Comparison of ENCODE assay signal across 1 cellular context in genomic region chrX:151609222-151609621, GRCh38.
A peak's percentile ranks its signal among the peaks of the same experiment; 100 is the strongest.
TF ChIP-seq lines count a peak whose summit lies in the region.

No MANE protein-coding gene starts in this region.

TF ChIP-seq in HepG2, 621 proteins besides CTCF, POLR2A, EP300 and RAD21 (continued from another document):
- TF ChIP-seq TEF (CRISPR knock-in tag; IDR thresholded peaks at IDR 0.05) (no peak), GABPA (IDR thresholded peaks at IDR 0.05; ENCODE audit: low read depth, low read length) (no peak), GABPA (CRISPR knock-in tag; IDR thresholded peaks at IDR 0.05; ENCODE audit: low read depth) (no peak), ZFP62 (CRISPR knock-in tag; IDR thresholded peaks at IDR 0.05) (no peak), CENPT (CRISPR knock-in tag; IDR thresholded peaks at IDR 0.05; ENCODE audit: low read depth) (no peak), MBNL3 (CRISPR knock-in tag; conservative IDR thresholded peaks at IDR 0.05) (no peak), MIER3 (CRISPR knock-in tag; IDR thresholded peaks at IDR 0.05; ENCODE audit: borderline replicate concordance) (no peak), DDIT3 (CRISPR knock-in tag; IDR thresholded peaks at IDR 0.05) (no peak), ZUFSP (CRISPR knock-in tag; IDR thresholded peaks at IDR 0.05; ENCODE audit: borderline replicate concordance) (no peak), ZBTB44 (CRISPR knock-in tag; IDR thresholded peaks at IDR 0.05) (no peak), RELA (CRISPR knock-in tag; IDR thresholded peaks at IDR 0.05) (no peak), MATR3 (CRISPR knock-in tag; IDR thresholded peaks at IDR 0.05) (no peak), ARNTL (CRISPR knock-in tag; IDR thresholded peaks at IDR 0.05) (no peak), ISX (CRISPR knock-in tag; conservative IDR thresholded peaks at IDR 0.05) (no peak), HNF4A (CRISPR knock-in tag; IDR thresholded peaks at IDR 0.05) (peak; percentile 54), MAFF (IDR thresholded peaks at IDR 0.05; ENCODE audit: low read depth, low read length) (no peak), SKIL (CRISPR knock-in tag; IDR thresholded peaks at IDR 0.05; ENCODE audit: borderline replicate concordance) (no peak), ZFP1 (CRISPR knock-in tag; IDR thresholded peaks at IDR 0.05) (no peak), HDAC2 (CRISPR knock-in tag; IDR thresholded peaks at IDR 0.05) (no peak), CEBPB (IDR thresholded peaks at IDR 0.05; ENCODE audit: borderline replicate concordance, low read depth, low read length) (peak; percentile 90), SNAPC5 (CRISPR knock-in tag; IDR thresholded peaks at IDR 0.05; ENCODE audit: borderline replicate concordance) (no peak), AHDC1 (CRISPR knock-in tag; IDR thresholded peaks at IDR 0.05; ENCODE audit: borderline replicate concordance) (0 out of 2 replicates have a peak, but pooled peaks have one; percentile 18), CBX1 (IDR thresholded peaks at IDR 0.05; ENCODE audit: low read depth) (no peak), PHF21A (CRISPR knock-in tag; IDR thresholded peaks at IDR 0.05) (no peak), FOXA3 (CRISPR knock-in tag; IDR thresholded peaks at IDR 0.05) (0 out of 2 replicates have a peak, but pooled peaks have one; percentile 16), ZNF318 (CRISPR knock-in tag; IDR thresholded peaks at IDR 0.05) (no peak), ZNF576 (CRISPR knock-in tag; IDR thresholded peaks at IDR 0.05) (no peak), CEBPG (CRISPR knock-in tag; IDR thresholded peaks at IDR 0.05) (peak; percentile 89), TBL1XR1 (IDR thresholded peaks at IDR 0.05; ENCODE audit: borderline replicate concordance, low read length, partially characterized antibody) (peak; percentile 36)
